In the genomic region with DNA sequence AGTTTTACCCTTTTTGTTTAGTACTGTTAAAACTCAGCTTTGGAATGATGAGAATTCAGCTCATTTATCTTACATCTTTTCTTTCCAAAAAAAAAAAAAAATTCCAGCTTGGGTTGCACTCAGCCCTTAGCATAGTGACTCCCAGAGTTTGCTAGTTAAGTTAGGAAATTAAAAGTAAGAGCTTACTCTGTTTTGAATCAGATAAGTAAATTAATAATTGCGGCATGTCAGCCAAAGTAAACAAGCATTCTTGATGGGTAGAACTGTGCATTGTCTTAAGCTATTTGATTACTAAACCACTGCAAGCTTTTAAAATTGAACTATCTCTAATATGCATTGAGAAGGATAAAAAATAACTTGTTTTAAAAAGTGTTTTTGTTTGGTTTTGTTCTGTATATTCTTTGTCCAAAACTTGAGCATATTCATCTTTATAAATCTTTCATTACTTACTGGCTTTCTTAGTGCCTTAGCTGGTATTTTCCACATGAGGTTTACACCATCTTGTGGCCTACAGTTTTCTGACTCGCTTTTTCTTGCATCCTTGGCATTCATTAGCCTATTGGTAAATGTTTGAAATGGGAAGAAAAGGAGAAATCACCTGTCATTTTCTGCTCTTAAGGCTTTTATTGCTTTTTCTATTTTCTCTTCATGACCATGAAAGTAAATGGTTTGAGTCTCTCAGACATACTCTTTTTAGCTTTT, we compare ENCODE assay signal across 12 cellular contexts.
DNase-seq lines count a peak whose midpoint lies in the region; ATAC-seq and TF ChIP-seq lines count a peak whose summit lies in the region.
"Had no signal": no experiment of that assay in that cellular context is flagged by ENCODE, and none has a peak within 500 bp of the region (broad histone marks: within the 10 kb centered on the region; RNA-seq: fewer than 3 reads in every experiment).

No MANE protein-coding gene starts in this region.

- no peak for TF ChIP-seq CTCF in liver (IDR thresholded peaks at IDR 0.05; ENCODE audit: low read depth, low read length, missing input control)
- TF ChIP-seq CTCF in vagina (IDR thresholded peaks at IDR 0.05), result no peak

- intact Hi-C loops in Right ventricle myocardium inferior (cut with DNase I) (loop anchor here (2.0 to 5.0 kb wide), 4 partner anchors 36 to 164 kb away; no protein-coding TSS in a partner anchor), cardiac septum (cut with DNase I) (loop anchor here (5.0 kb wide), 1 partner anchor 69 kb away; no protein-coding TSS in a partner anchor), vagina (cut with DNase I) (no loop called here)

- ATAC-seq in Right ventricle myocardium inferior, result peak; percentile 33
- no peak for ATAC-seq in GM19328 (IDR thresholded peaks at IDR 0.05; ENCODE audit: unreplicated experiment)
- no peak for ATAC-seq in HG03432 (IDR thresholded peaks at IDR 0.05; ENCODE audit: unreplicated experiment)
- ATAC-seq: naive thymus-derived CD8-positive, alpha-beta T cell had no signal

- 53% methylated on average over 2 of the region's 2 CpGs for WGBS in liver

- H3K36me3 ChIP-seq in liver (ENCODE audit: control insufficient read depth in 4 of 4, insufficient read depth in 3 of 4, low read depth in 1 of 4, low read length in 3 of 4) (no peaks in the 10 kb centered on the region), vagina (no peaks in the 10 kb centered on the region)
- H3K36me3 ChIP-seq: tibial nerve had no signal

- H3K9ac ChIP-seq in liver (ENCODE audit: low read depth in 1 of 2, low read length in 2 of 2), result no peak overlapping the region

- DNase-seq in Right ventricle myocardium inferior (ENCODE audit: missing footprints) (no peak), cardiac septum (ENCODE audit: low spot score) (no peak), dedifferentiated amniotic fluid mesenchymal stem cell (ENCODE audit: extremely low spot score) (peak; percentile 53), vagina (ENCODE audit: extremely low spot score in 2 of 2) (no peak)
- DNase-seq in stimulated activated CD8-positive, alpha-beta memory T cell treated with anti-CD3 and anti-CD28 coated beads, Interleukin-4, amount 100 ng/mL, for 48 hours, result no peak
- DNase-seq: activated CD8-positive, alpha-beta memory T cell treated with anti-CD3 and anti-CD28 coated beads, Interleukin-2, amount 50 U/mL, for 4 hours; naive thymus-derived CD8-positive, alpha-beta T cell; stimulated activated CD4-positive, alpha-beta T cell treated with anti-CD3 and anti-CD28 coated beads, Interleukin-4, amount 100 ng/mL, for 24 hours had no signal

- no peaks in the 10 kb centered on the region for H3K9me3 ChIP-seq in liver (ENCODE audit: control insufficient read depth in 4 of 4, low read length in 3 of 4)
- no peaks in the 10 kb centered on the region for H3K9me3 ChIP-seq in vagina
- H3K9me3 ChIP-seq: tibial nerve had no signal

- H3K27ac ChIP-seq in liver (ENCODE audit: low read depth in 1 of 2, low read length in 2 of 2), result no peak overlapping the region
- H3K27ac ChIP-seq in vagina, result peak overlapping the region; percentile 24

- H3K27me3 ChIP-seq in liver (ENCODE audit: control insufficient read depth in 4 of 4, insufficient read depth in 4 of 4, low read length in 3 of 4), result no peaks in the 10 kb centered on the region
- H3K27me3 ChIP-seq in vagina, result no peaks in the 10 kb centered on the region
- H3K27me3 ChIP-seq: tibial nerve had no signal

- H3K4me1 ChIP-seq in liver (ENCODE audit: control insufficient read depth in 4 of 4, insufficient read depth in 4 of 4, low read length in 3 of 4) (no peaks in the 10 kb centered on the region), vagina (peaks cover 43% of the 10 kb centered on the region)

- peak; percentile 56 to 67 for TF ChIP-seq RAD21 in liver (IDR thresholded peaks at IDR 0.05)

- no peak overlapping the region for H3K4me3 ChIP-seq in liver (ENCODE audit: low read depth in 1 of 3, low read length in 3 of 3)
- no peak overlapping the region for H3K4me3 ChIP-seq in vagina
- H3K4me3 ChIP-seq: tibial nerve had no signal

- no peak for TF ChIP-seq POLR2A in vagina (IDR thresholded peaks at IDR 0.05)

TF ChIP-seq in liver, 16 proteins besides CTCF, POLR2A, EP300 and RAD21:
- TF ChIP-seq, protein P1, sequence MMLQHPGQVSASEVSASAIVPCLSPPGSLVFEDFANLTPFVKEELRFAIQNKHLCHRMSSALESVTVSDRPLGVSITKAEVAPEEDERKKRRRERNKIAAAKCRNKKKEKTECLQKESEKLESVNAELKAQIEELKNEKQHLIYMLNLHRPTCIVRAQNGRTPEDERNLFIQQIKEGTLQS (IDR thresholded peaks at IDR 0.05), result no peak
- TF ChIP-seq SP1 (IDR thresholded peaks at IDR 0.05), result no peak
- no peak for TF ChIP-seq NR2F2 (IDR thresholded peaks at IDR 0.05)
